In the genomic region with DNA sequence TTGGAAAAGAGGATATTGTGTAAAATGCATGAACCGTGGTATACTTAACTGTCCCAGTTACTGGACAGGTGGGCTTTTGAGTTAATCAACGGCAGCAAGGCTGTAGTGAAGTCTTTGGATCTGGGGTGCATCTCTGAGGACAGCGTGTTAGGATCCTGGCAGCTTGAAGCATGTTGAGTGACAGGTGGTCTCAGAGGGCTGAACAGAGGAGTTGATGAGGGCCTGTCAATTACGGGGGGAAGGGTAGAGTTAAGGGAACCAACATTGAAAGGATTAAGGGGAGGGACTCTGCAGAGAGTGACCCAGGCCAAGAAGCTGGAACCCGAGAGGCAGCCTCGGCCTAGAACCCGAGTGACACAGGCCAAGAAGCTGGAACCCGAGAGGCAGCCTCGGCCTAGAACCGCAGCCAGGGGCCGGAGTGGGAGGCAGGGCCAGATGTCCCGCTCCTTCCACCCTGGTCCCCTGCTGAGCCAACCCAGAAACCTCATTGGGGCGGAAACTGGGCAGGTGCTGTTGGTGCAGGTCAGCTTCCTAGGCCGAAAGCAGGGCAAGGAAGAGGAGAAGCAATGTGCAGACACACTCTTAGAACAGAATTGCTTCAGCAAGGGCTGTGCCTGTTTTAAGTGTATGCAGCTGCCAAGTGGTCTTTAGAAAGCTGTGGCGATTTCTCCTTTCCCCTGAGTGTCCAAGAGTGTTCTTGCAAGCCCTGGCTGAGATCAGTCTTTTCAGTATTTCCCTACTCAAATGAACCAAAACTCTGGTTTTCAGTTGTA, we compare ENCODE assay signal across 2 cellular contexts.
A peak's percentile ranks its signal among the peaks of the same experiment; 100 is the strongest.
TF ChIP-seq lines count a peak whose summit lies in the region.

No MANE protein-coding gene starts in this region.

TF ChIP-seq in HEK293T, 16 proteins besides CTCF, POLR2A, EP300 and RAD21 (continued from another document):
- TF ChIP-seq, protein P1, sequence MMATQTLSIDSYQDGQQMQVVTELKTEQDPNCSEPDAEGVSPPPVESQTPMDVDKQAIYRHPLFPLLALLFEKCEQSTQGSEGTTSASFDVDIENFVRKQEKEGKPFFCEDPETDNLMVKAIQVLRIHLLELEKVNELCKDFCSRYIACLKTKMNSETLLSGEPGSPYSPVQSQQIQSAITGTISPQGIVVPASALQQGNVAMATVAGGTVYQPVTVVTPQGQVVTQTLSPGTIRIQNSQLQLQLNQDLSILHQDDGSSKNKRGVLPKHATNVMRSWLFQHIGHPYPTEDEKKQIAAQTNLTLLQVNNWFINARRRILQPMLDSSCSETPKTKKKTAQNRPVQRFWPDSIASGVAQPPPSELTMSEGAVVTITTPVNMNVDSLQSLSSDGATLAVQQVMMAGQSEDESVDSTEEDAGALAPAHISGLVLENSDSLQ (IDR thresholded peaks at IDR 0.05): peak; percentile 53; the same call in 1 of the 2 replicates
- no peak for TF ChIP-seq LEF1 (IDR thresholded peaks at IDR 0.05; ENCODE audit: borderline replicate concordance)
- TF ChIP-seq ARNT (IDR thresholded peaks at IDR 0.05): no peak
- TF ChIP-seq L3MBTL2 (conservative IDR thresholded peaks at IDR 0.05): no peak
- TF ChIP-seq NFRKB (IDR thresholded peaks at IDR 0.05): no peak
- TF ChIP-seq FOXK2 (IDR thresholded peaks at IDR 0.05): no peak

TF ChIP-seq in K562, 482 proteins besides CTCF, POLR2A, EP300 and RAD21:
- TF ChIP-seq, protein P1 (IDR thresholded peaks at IDR 0.05): peak; percentile 43; the same call in 1 of the 2 replicates
- no peak for TF ChIP-seq SUPT5H (IDR thresholded peaks at IDR 0.05)
